Comparison of ENCODE assay signal across 1 cellular context in the genomic region with DNA sequence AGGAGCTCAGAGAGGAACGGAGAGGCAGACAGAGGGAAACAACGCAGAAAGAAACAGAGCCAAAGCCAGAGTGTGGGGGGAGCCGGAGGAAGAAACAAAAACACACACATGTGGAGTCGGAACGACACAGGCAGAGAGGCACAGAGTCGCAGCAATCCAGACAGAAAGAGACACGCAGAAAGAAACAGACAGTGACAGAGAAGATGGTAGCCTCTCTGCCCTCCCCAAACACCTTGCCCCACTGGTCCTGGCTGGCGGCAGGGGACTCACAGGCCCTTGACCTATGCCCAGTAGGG.
TF ChIP-seq lines count a peak whose summit lies in the region.

No MANE protein-coding gene starts in this region.

TF ChIP-seq in H1, 55 proteins besides CTCF, POLR2A, EP300 and RAD21:
- no peak for TF ChIP-seq HDAC2 (IDR thresholded peaks at IDR 0.05; ENCODE audit: borderline replicate concordance in 1 of 2, low read depth in 2 of 2, low read length in 2 of 2)
- TF ChIP-seq CREB1 (IDR thresholded peaks at IDR 0.05): no peak
- no peak for TF ChIP-seq EZH2 (IDR thresholded peaks at IDR 0.05; ENCODE audit: low read depth, low read length, severe bottlenecking)
- TF ChIP-seq TBP (IDR thresholded peaks at IDR 0.05; ENCODE audit: low read depth, low read length): no peak
